Comparison of ENCODE assay signal across 1 cellular context in the genomic region with DNA sequence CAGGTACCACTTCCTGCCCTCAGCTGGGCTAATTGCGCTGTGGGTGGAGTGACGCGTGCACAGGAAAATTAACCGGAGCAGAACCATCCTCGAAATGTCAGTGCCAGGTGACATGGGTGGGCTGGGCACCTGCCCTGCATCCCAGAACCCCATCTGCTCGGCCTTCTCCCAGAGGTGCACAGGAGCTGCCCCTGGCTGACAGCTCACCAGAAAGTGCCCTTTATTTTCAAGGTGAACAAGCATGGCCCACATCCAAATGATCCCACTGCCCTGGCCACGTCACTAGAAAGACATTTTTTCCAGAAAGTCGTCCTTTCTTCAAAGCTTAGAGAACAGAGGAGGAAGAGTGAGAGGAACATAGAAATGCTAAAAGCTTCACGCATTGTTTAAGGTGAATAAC.
A peak's percentile ranks its signal among the peaks of the same experiment; 100 is the strongest.
TF ChIP-seq lines count a peak whose summit lies in the region.

No MANE protein-coding gene starts in this region.

TF ChIP-seq in SK-N-SH, 30 proteins besides CTCF, POLR2A, EP300 and RAD21 (continued from another document):
- TF ChIP-seq, protein P1, sequence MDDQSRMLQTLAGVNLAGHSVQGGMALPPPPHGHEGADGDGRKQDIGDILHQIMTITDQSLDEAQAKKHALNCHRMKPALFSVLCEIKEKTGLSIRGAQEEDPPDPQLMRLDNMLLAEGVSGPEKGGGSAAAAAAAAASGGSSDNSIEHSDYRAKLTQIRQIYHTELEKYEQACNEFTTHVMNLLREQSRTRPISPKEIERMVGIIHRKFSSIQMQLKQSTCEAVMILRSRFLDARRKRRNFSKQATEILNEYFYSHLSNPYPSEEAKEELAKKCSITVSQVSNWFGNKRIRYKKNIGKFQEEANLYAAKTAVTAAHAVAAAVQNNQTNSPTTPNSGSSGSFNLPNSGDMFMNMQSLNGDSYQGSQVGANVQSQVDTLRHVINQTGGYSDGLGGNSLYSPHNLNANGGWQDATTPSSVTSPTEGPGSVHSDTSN (IDR thresholded peaks at IDR 0.05) = no peak
- peak; percentile 32; the same call in 1 of the 2 replicates for TF ChIP-seq NFIC (IDR thresholded peaks at IDR 0.05; ENCODE audit: borderline replicate concordance)
